In genomic region chr15:82537351-82537908, GRCh38 we compare ENCODE assay signal across 12 cellular contexts. TPM values are rescaled to one million over a fixed set of nuclear protein-coding genes. Genes with fewer than 3 reads are reported as not detected.
DNase-seq lines count a peak whose midpoint lies in the region; ATAC-seq and TF ChIP-seq lines count a peak whose summit lies in the region.
"Had no signal": no experiment of that assay in that cellular context is flagged by ENCODE, and none has a peak within 500 bp of the region (broad histone marks: within the 10 kb centered on the region; RNA-seq: fewer than 3 reads in every experiment).

No MANE protein-coding gene starts in this region.

- H3K4me1 Mint-ChIP-seq in Caco-2 (ENCODE audit: low read depth, unreplicated experiment) (peaks cover 10% of the 10 kb centered on the region), HFFc6 (ENCODE audit: low read depth) (peaks cover 38% of the 10 kb centered on the region)
- peaks cover 18% of the 10 kb centered on the region for H3K4me1 Mint-ChIP-seq in activated T-helper 2 cell treated with anti-CD3 and anti-CD28 coated beads, Interferon-gamma antibody, Interleukin-2, Interleukin-4, amounts not matched to agents 10 μg/mL and 5 μg/mL and 100 μg/mL, durations not matched to agents 14 hours and 24 hours and 36 hours (ENCODE audit: low read depth)
- H3K4me1 Mint-ChIP-seq in naive thymus-derived CD8-positive, alpha-beta T cell, result peaks cover 12 to 37% (median 28%) of the 10 kb centered on the region in 4 donors

- TF ChIP-seq CTCF in Caco-2 (IDR thresholded peaks at IDR 0.05; ENCODE audit: insufficient read depth in 1 of 2, low read depth in 1 of 2, low read length in 1 of 2, severe bottlenecking in 1 of 2, unreplicated experiment in 1 of 2), result no peak
- no peak for TF ChIP-seq CTCF in HFFc6 (IDR thresholded peaks at IDR 0.05)

- H3K4me3 ChIP-seq in Caco-2 (ENCODE audit: low read depth, low read length), result no peak overlapping the region

- peak overlapping the region; percentile 35 for H3K27ac Mint-ChIP-seq in Caco-2 (ENCODE audit: unreplicated experiment)
- H3K27ac Mint-ChIP-seq in HFFc6, result peak overlapping the region; percentile 65
- peak overlapping the region; percentile 75 for H3K27ac Mint-ChIP-seq in activated T-helper 2 cell treated with anti-CD3 and anti-CD28 coated beads, Interferon-gamma antibody, Interleukin-2, Interleukin-4, amounts not matched to agents 10 μg/mL and 5 μg/mL and 100 μg/mL, durations not matched to agents 14 hours and 24 hours and 36 hours
- peak overlapping the region in 5 of 10 donors; percentile 26 to 77 (median 53) for H3K27ac Mint-ChIP-seq in naive thymus-derived CD8-positive, alpha-beta T cell

- H3K4me3 Mint-ChIP-seq in Caco-2 (ENCODE audit: unreplicated experiment), result peak overlapping the region; percentile 47
- peak overlapping the region; percentile 100 for H3K4me3 Mint-ChIP-seq in HFFc6
- peak overlapping the region; percentile 95 for H3K4me3 Mint-ChIP-seq in activated T-helper 2 cell treated with anti-CD3 and anti-CD28 coated beads, Interferon-gamma antibody, Interleukin-2, Interleukin-4, amounts not matched to agents 10 μg/mL and 5 μg/mL and 100 μg/mL, durations not matched to agents 14 hours and 24 hours and 36 hours (ENCODE audit: low read depth)
- peak overlapping the region in 6 of 10 donors; percentile 42 to 70 (median 59) for H3K4me3 Mint-ChIP-seq in naive thymus-derived CD8-positive, alpha-beta T cell

- peaks cover 12% of the 10 kb centered on the region for H3K4me1 ChIP-seq in Caco-2

- intact Hi-C loops in Caco-2 (cut with micrococcal nuclease; ENCODE audit: unreplicated experiment), result no loop called here
- intact Hi-C loops in activated T-helper 2 cell treated with anti-CD3 and anti-CD28 coated beads, Interferon-gamma antibody, Interleukin-2, Interleukin-4, amounts not matched to agents 10 μg/mL and 5 μg/mL and 100 μg/mL, durations not matched to agents 14 hours and 24 hours and 36 hours (cut with micrococcal nuclease), result no loop called here

- H3K36me3 ChIP-seq in Caco-2 (ENCODE audit: control insufficient read depth, insufficient read depth, low read length), result peaks cover 11% of the 10 kb centered on the region

- CTCF ChIA-PET in Caco-2 (lab: Charles Lee), result no interaction called here

- peaks cover 87% of the 10 kb centered on the region for H3K36me3 Mint-ChIP-seq in Caco-2 (ENCODE audit: insufficient read depth, unreplicated experiment)
- H3K36me3 Mint-ChIP-seq in HFFc6 (ENCODE audit: low read depth), result peaks cover 68% of the 10 kb centered on the region
- H3K36me3 Mint-ChIP-seq in activated T-helper 2 cell treated with anti-CD3 and anti-CD28 coated beads, Interferon-gamma antibody, Interleukin-2, Interleukin-4, amounts not matched to agents 10 μg/mL and 5 μg/mL and 100 μg/mL, durations not matched to agents 14 hours and 24 hours and 36 hours (ENCODE audit: low read depth), result peaks cover 68% of the 10 kb centered on the region
- H3K36me3 Mint-ChIP-seq in naive thymus-derived CD8-positive, alpha-beta T cell, result peaks cover 8 to 62% (median 13%) of the 10 kb centered on the region in 3 donors

- H3K27me3 ChIP-seq in Caco-2 (replicated peaks; ENCODE audit: control insufficient read depth, insufficient read depth, low read length), result no peaks in the 10 kb centered on the region
- H3K27me3 ChIP-seq: pancreas had no signal

- DNase-seq in Caco-2 (no peak), HFFc6 (no peak), NCI-H146 (lab: John Stamatoyannopoulos, UW) (no peak), SHP77 (lab: John Stamatoyannopoulos, UW) (no peak), cerebellar cortex (ENCODE audit: low spot score) (no peak)
- DNase-seq in activated T-helper 2 cell treated with anti-CD3 and anti-CD28 coated beads, Interferon-gamma antibody, Interleukin-2, Interleukin-4, amounts not matched to agents 10 μg/mL and 5 μg/mL and 100 μg/mL, durations not matched to agents 14 hours and 24 hours and 36 hours (ENCODE audit: low spot score), result no peak
- DNase-seq in naive thymus-derived CD8-positive, alpha-beta T cell, result no peak
- DNase-seq: erythroblast, GDM1, kidney, T-helper 9 cell had no signal

- no peak for ATAC-seq in naive thymus-derived CD8-positive, alpha-beta T cell
- ATAC-seq: pancreas had no signal

- H3K27me3 Mint-ChIP-seq in Caco-2 (ENCODE audit: insufficient read depth, unreplicated experiment) (no peaks in the 10 kb centered on the region), HFFc6 (ENCODE audit: insufficient read depth) (peaks cover 12% of the 10 kb centered on the region)
- no peaks in the 10 kb centered on the region for H3K27me3 Mint-ChIP-seq in activated T-helper 2 cell treated with anti-CD3 and anti-CD28 coated beads, Interferon-gamma antibody, Interleukin-2, Interleukin-4, amounts not matched to agents 10 μg/mL and 5 μg/mL and 100 μg/mL, durations not matched to agents 14 hours and 24 hours and 36 hours (ENCODE audit: low read depth)
- no peaks in the 10 kb centered on the region for H3K27me3 Mint-ChIP-seq in naive thymus-derived CD8-positive, alpha-beta T cell

- POLR2A ChIA-PET in Caco-2 (lab: Charles Lee), result no interaction called here
- POLR2A ChIA-PET in naive thymus-derived CD8-positive, alpha-beta T cell (lab: Charles Lee), result no interaction called here

- BruUV-seq in Caco-2 (replicated peaks; lab: Mats Ljungman, UMichigan), result no TSS peak

- no peaks in the 10 kb centered on the region for H3K9me3 ChIP-seq in Caco-2
- H3K9me3 ChIP-seq: pancreas had no signal

- no peaks in the 10 kb centered on the region for H3K9me3 Mint-ChIP-seq in Caco-2 (ENCODE audit: unreplicated experiment)
- no peaks in the 10 kb centered on the region for H3K9me3 Mint-ChIP-seq in HFFc6
- H3K9me3 Mint-ChIP-seq in activated T-helper 2 cell treated with anti-CD3 and anti-CD28 coated beads, Interferon-gamma antibody, Interleukin-2, Interleukin-4, amounts not matched to agents 10 μg/mL and 5 μg/mL and 100 μg/mL, durations not matched to agents 14 hours and 24 hours and 36 hours, result no peaks in the 10 kb centered on the region
- no peaks in the 10 kb centered on the region for H3K9me3 Mint-ChIP-seq in naive thymus-derived CD8-positive, alpha-beta T cell

RNA-seq across cellular contexts. Expression of gene RPS17, which starts 2.8 kb away (rescaled TPM):
- total RNA-seq in Caco-2 (2022), result 1,992 and 2,047 TPM in 2 replicates
- total RNA-seq in HFFc6 (2021; fragmentation: NEBNext Ultra II Directional; extraction: Animal tissue kit (Norgen Biotek cat#: 25700)), result 1,000 to 10,000 TPM; 1,467 to 1,843 (median 1,822) TPM
- total RNA-seq in activated T-helper 2 cell treated with anti-CD3 and anti-CD28 coated beads, Interferon-gamma antibody, Interleukin-2, Interleukin-4, amounts not matched to agents 10 μg/mL and 5 μg/mL and 100 μg/mL, durations not matched to agents 14 hours and 24 hours and 36 hours, result 2,500 and 2,516 TPM in 2 replicates
- total RNA-seq in naive thymus-derived CD8-positive, alpha-beta T cell, result 1,000 to 10,000 TPM; 2,010 to 2,058 TPM
- polyA plus RNA-seq in naive thymus-derived CD8-positive, alpha-beta T cell, result 1,000 to 10,000 TPM; 1,585 to 2,201 (median 1,988) TPM

Comparison
In these comparisons a context has a peak if more than half of its experiments do, and no peak if none do; other contexts are left out.
1. H3K4me3 Mint-ChIP-seq: peak in every context shown above with its lines; median percentile 100 in HFFc6; 95 in activated T-helper 2 cell treated with anti-CD3 and anti-CD28 coated beads, Interferon-gamma antibody, Interleukin-2, Interleukin-4, amounts not matched to agents 10 μg/mL and 5 μg/mL and 100 μg/mL, durations not matched to agents 14 hours and 24 hours and 36 hours; 59 in naive thymus-derived CD8-positive, alpha-beta T cell; 47 in Caco-2.